8 cellular contexts compared by ENCODE assay signal in genomic region chr13:23579886-23580706, GRCh38. TPM values are rescaled to one million over a fixed set of nuclear protein-coding genes. Genes with fewer than 3 reads are reported as not detected.
A peak's percentile ranks its signal among the peaks of the same experiment; 100 is the strongest.
DNase-seq lines count a peak whose midpoint lies in the region; ATAC-seq and TF ChIP-seq lines count a peak whose summit lies in the region.

No MANE protein-coding gene starts in this region.

- H2BK120ac ChIP-seq in IMR-90 (ENCODE audit: low read depth, low read length) = peak overlapping the region; percentile 36; the same call in 1 of the 2 replicates

- no peaks in the 10 kb centered on the region for H4K20me1 ChIP-seq in IMR-90 (ENCODE audit: insufficient read depth, low read length)

- peaks cover 0 to 10% (median 0%) of the 10 kb centered on the region in 5 donors for H3K9me3 Mint-ChIP-seq in CD8-positive, alpha-beta memory T cell
- H3K9me3 Mint-ChIP-seq in effector memory CD8-positive, alpha-beta T cell = peaks cover 0 to 7% of the 10 kb centered on the region in 2 donors
- peaks cover 3% of the 10 kb centered on the region for H3K9me3 Mint-ChIP-seq in nephron progenitor cell

- dilution Hi-C loops in IMR-90 (cut with HindIII; ENCODE audit: low sequenced_read_pairs, unreplicated experiment) = no loop called here

- intact Hi-C loops in IMR-90 (cut with micrococcal nuclease) = loop anchor here (1.0 to 10.0 kb wide), 5 partner anchors 93 to 291 kb away; no protein-coding TSS in a partner anchor

- no peak overlapping the region for H2BK15ac ChIP-seq in IMR-90 (ENCODE audit: low read depth, low read length)

- H3K9me1 ChIP-seq in IMR-90 (ENCODE audit: insufficient read depth, low read length) = peaks cover 4% of the 10 kb centered on the region; the same call in 1 of the 2 replicates

- H3K4me1 ChIP-seq in CD8-positive, alpha-beta memory T cell (ENCODE audit: insufficient read depth, low read length) = peaks cover 12% of the 10 kb centered on the region
- H3K4me1 ChIP-seq in IMR-90 (ENCODE audit: control insufficient read depth, insufficient read depth, low read length) = peaks cover 4% of the 10 kb centered on the region

- WGBS in IMR-90 (ENCODE audit: extremely low coverage in 2 of 2, insufficient read length in 1 of 2), 2 experiments = 8% methylated on average over 2 of the region's 24 CpGs; no CpG with 5 or more reads in 1 of the 2 experiments

- BruUV-seq in IMR-90 (replicated peaks; lab: Mats Ljungman, UMichigan) = TSS peak; percentile 17

- H3K4me2 ChIP-seq in IMR-90 (ENCODE audit: low read depth, low read length) = peak overlapping the region; percentile 94

- peaks cover 35 to 66% of the 10 kb centered on the region in 2 donors for H3K27me3 Mint-ChIP-seq in CD8-positive, alpha-beta memory T cell
- H3K27me3 Mint-ChIP-seq in effector memory CD8-positive, alpha-beta T cell = peaks cover 43 to 74% of the 10 kb centered on the region in 2 donors
- H3K27me3 Mint-ChIP-seq in nephron progenitor cell (ENCODE audit: low read depth, poor library complexity) = no peaks in the 10 kb centered on the region

- no peak for TF ChIP-seq CTCF in IMR-90 (conservative IDR thresholded peaks at IDR 0.05; ENCODE audit: low read depth, low read length)
- TF ChIP-seq CTCF in nephron progenitor cell (IDR thresholded peaks at IDR 0.05) = no peak

- peak overlapping the region; percentile 31 for H2BK5ac ChIP-seq in IMR-90 (ENCODE audit: low read depth, low read length, poor library complexity, severe bottlenecking)

- H3K9ac ChIP-seq in IMR-90 (ENCODE audit: low read depth, low read length) = peak overlapping the region; percentile 74

- H2AK9ac ChIP-seq in IMR-90 (replicated peaks; ENCODE audit: low read depth, low read length, poor library complexity) = peak overlapping the region; percentile 56

- peak overlapping the region in 1 of 8 donors; percentile 19 for H3K27ac Mint-ChIP-seq in CD8-positive, alpha-beta memory T cell
- H3K27ac Mint-ChIP-seq in effector memory CD8-positive, alpha-beta T cell = no peak overlapping the region
- no peak overlapping the region for H3K27ac Mint-ChIP-seq in nephron progenitor cell

- peak overlapping the region; percentile 64 for H3K4me3 ChIP-seq in CD8-positive, alpha-beta memory T cell (ENCODE audit: low read length)
- peak overlapping the region; percentile 91 for H3K4me3 ChIP-seq in IMR-90 (ENCODE audit: insufficient read depth, low read depth, low read length)

- no peak overlapping the region for H2AK5ac ChIP-seq in IMR-90 (ENCODE audit: low read depth, low read length)

- peak overlapping the region; percentile 24; the same call in 1 of the 2 replicates for H4K91ac ChIP-seq in IMR-90 (ENCODE audit: insufficient read depth, low read depth, low read length)

- POLR2A ChIA-PET in CD8-positive, alpha-beta memory T cell (lab: Charles Lee) = no interaction called here
- POLR2A ChIA-PET in IMR-90 (lab: Charles Lee; ENCODE audit: unreplicated experiment) = no interaction called here

- H3K56ac ChIP-seq in IMR-90 (ENCODE audit: extremely low read depth, insufficient read depth, low read length) = peak overlapping the region; percentile 22; the same call in 1 of the 2 replicates

- no peak for DNase-seq in CD8-positive, alpha-beta memory T cell
- DNase-seq in IMR-90 = peak; percentile 40
- DNase-seq in effector memory CD8-positive, alpha-beta T cell = no peak
- DNase-seq in nephron progenitor cell = no peak
- DNase-seq in NCI-H524 (lab: John Stamatoyannopoulos, UW) = no peak
- DNase-seq in activated CD8-positive, alpha-beta memory T cell treated with anti-CD3 and anti-CD28 coated beads for 24 hours = no peak

- H3K9me3 ChIP-seq in CD8-positive, alpha-beta memory T cell (ENCODE audit: low read length) = no peaks in the 10 kb centered on the region
- H3K9me3 ChIP-seq in IMR-90 (ENCODE audit: control insufficient read depth, insufficient read depth, low read length) = no peaks in the 10 kb centered on the region

- peak overlapping the region; percentile 13; the same call in 1 of the 2 replicates for H3K23ac ChIP-seq in IMR-90 (ENCODE audit: low read depth, low read length)

- no peak; the same call in 1 of the 2 replicates for TF ChIP-seq POLR2A in IMR-90 (IDR thresholded peaks at IDR 0.05; ENCODE audit: low read depth, low read length)

- H2AFZ ChIP-seq in IMR-90 (replicated peaks; ENCODE audit: low read length, poor library complexity) = peak overlapping the region; percentile 96

- TF ChIP-seq RAD21 in IMR-90 (IDR thresholded peaks at IDR 0.05; ENCODE audit: low read length) = no peak; the same call in 1 of the 2 replicates

- peak overlapping the region; percentile 50; the same call in 1 of the 2 replicates for H3K14ac ChIP-seq in IMR-90 (replicated peaks; ENCODE audit: low read depth, low read length)

- H3K4me1 Mint-ChIP-seq in CD8-positive, alpha-beta memory T cell = peaks cover 13 to 22% (median 16%) of the 10 kb centered on the region in 3 donors
- peaks cover 7 to 12% of the 10 kb centered on the region in 2 donors for H3K4me1 Mint-ChIP-seq in effector memory CD8-positive, alpha-beta T cell (ENCODE audit: low read depth in 2 of 2)
- H3K4me1 Mint-ChIP-seq in nephron progenitor cell = peaks cover 36% of the 10 kb centered on the region

- in situ Hi-C loops in IMR-90 (cut with MboI; ENCODE audit: low sequenced_read_pairs) = loop anchor here (5.0 to 10.0 kb wide), 2 partner anchors 113 to 285 kb away; no protein-coding TSS in a partner anchor

- H3K4ac ChIP-seq in IMR-90 (ENCODE audit: low read depth, low read length) = peak overlapping the region; percentile 34; the same call in 1 of the 2 replicates

- H3K4me3 Mint-ChIP-seq in CD8-positive, alpha-beta memory T cell = peak overlapping the region; percentile 47 to 87 (median 68)
- peak overlapping the region; percentile 72 to 76 for H3K4me3 Mint-ChIP-seq in effector memory CD8-positive, alpha-beta T cell
- peak overlapping the region; percentile 82 for H3K4me3 Mint-ChIP-seq in nephron progenitor cell

- no peak overlapping the region for H3K27ac ChIP-seq in CD8-positive, alpha-beta memory T cell (ENCODE audit: low read depth, low read length)
- peak overlapping the region; percentile 79 for H3K27ac ChIP-seq in IMR-90 (ENCODE audit: insufficient read depth, low read length)

- peaks cover 9 to 27% of the 10 kb centered on the region in 2 experiments for H3K79me1 ChIP-seq in IMR-90 (ENCODE audit: low read depth in 1 of 2, low read length in 2 of 2)

- ATAC-seq in IMR-90 (ENCODE audit: low read depth) = no peak
- ATAC-seq in effector memory CD8-positive, alpha-beta T cell (replicated peaks) = no peak
- no peak for ATAC-seq in HG02678 (IDR thresholded peaks at IDR 0.05; ENCODE audit: unreplicated experiment)
- no peak for ATAC-seq in GM19455 (IDR thresholded peaks at IDR 0.05; ENCODE audit: unreplicated experiment)

- H3K36me3 ChIP-seq in CD8-positive, alpha-beta memory T cell (ENCODE audit: insufficient read depth, low read length) = no peaks in the 10 kb centered on the region
- peaks cover 7% of the 10 kb centered on the region for H3K36me3 ChIP-seq in IMR-90 (ENCODE audit: control insufficient read depth, insufficient read depth, low read length)

- H2BK20ac ChIP-seq in IMR-90 (ENCODE audit: low read depth, low read length) = peak overlapping the region; percentile 23; the same call in 1 of the 2 replicates

- peak overlapping the region in 1 of 2 experiments; percentile 6; a peak in 2 of 4 replicates for H4K8ac ChIP-seq in IMR-90 (ENCODE audit: low read depth in 2 of 2, low read length in 2 of 2)

- CTCF ChIA-PET in CD8-positive, alpha-beta memory T cell (lab: Charles Lee) = no interaction called here
- CTCF ChIA-PET in IMR-90 (lab: Yijun Ruan, JAX) = interaction anchor here (0.6 kb wide), 1 partner anchor 98 kb away, joined by 3 read pairs; no protein-coding TSS in a partner anchor

- H3K18ac ChIP-seq in IMR-90 (ENCODE audit: low read depth, low read length) = peak overlapping the region; percentile 62

- H4K5ac ChIP-seq in IMR-90 (ENCODE audit: low read depth, low read length) = peak overlapping the region; percentile 52

- peaks cover 0 to 2% (median 0%) of the 10 kb centered on the region in 3 donors for H3K36me3 Mint-ChIP-seq in CD8-positive, alpha-beta memory T cell
- no peaks in the 10 kb centered on the region for H3K36me3 Mint-ChIP-seq in effector memory CD8-positive, alpha-beta T cell (ENCODE audit: insufficient read depth)
- H3K36me3 Mint-ChIP-seq in nephron progenitor cell (ENCODE audit: low read depth) = peaks cover 50% of the 10 kb centered on the region

- peaks cover 9% of the 10 kb centered on the region for H3K27me3 ChIP-seq in CD8-positive, alpha-beta memory T cell (ENCODE audit: insufficient read depth, low read length, poor library complexity, severe bottlenecking)
- no peaks in the 10 kb centered on the region for H3K27me3 ChIP-seq in IMR-90 (ENCODE audit: control insufficient read depth, insufficient read depth, low read length)

TF ChIP-seq in IMR-90, 13 proteins besides CTCF, POLR2A, EP300 and RAD21 (continues in another document):
- TF ChIP-seq MAFK (IDR thresholded peaks at IDR 0.05; ENCODE audit: low read depth, low read length) (no peak), NFE2L2 (IDR thresholded peaks at IDR 0.05; ENCODE audit: low read depth, low read length) (no peak), RCOR1 (IDR thresholded peaks at IDR 0.05; ENCODE audit: insufficient replicate concordance, low read length) (no peak), RFX5 (IDR thresholded peaks at IDR 0.05; ENCODE audit: low read depth, low read length) (no peak), FOS (IDR thresholded peaks at IDR 0.05; ENCODE audit: low read depth, low read length) (no peak), SMC3 (IDR thresholded peaks at IDR 0.05; ENCODE audit: low read depth, low read length) (no peak), MAZ (IDR thresholded peaks at IDR 0.05; ENCODE audit: borderline replicate concordance, low read depth, low read length) (no peak), MXI1 (IDR thresholded peaks at IDR 0.05; ENCODE audit: borderline replicate concordance, low read depth, low read length) (no peak), BHLHE40 (IDR thresholded peaks at IDR 0.05; ENCODE audit: low read depth, low read length) (no peak), USF2 (IDR thresholded peaks at IDR 0.05; ENCODE audit: low read depth, low read length) (no peak)

RNA-seq across cellular contexts. Expression of gene TNFRSF19, which starts 9.9 kb away (rescaled TPM):
- not detected for total RNA-seq in CD8-positive, alpha-beta memory T cell
- not detected for polyA plus RNA-seq in CD8-positive, alpha-beta memory T cell
- 18.6 and 21.9 TPM in 2 replicates for total RNA-seq in IMR-90 (2012; rRNA removed)
- 19.8 and 26.3 TPM in 2 replicates for polyA plus RNA-seq in IMR-90 (2012; rRNA removed)
- polyA plus RNA-seq in IMR-90 (2012; cell fraction: cytosol; rRNA removed) = 22.9 and 37.5 TPM in 2 replicates
- 17.5 and 57.8 TPM in 2 replicates for polyA plus RNA-seq in IMR-90 (2012; cell fraction: nucleus; rRNA removed; ENCODE audit: low replicate concordance)

Comparison
In these comparisons a context has a peak if more than half of its experiments do, and no peak if none do; other contexts are left out.
1. RNA of gene TNFRSF19, which starts 9.9 kb away (total RNA-seq): 18.6 to 21.9 TPM in IMR-90; not detected in CD8-positive, alpha-beta memory T cell; every median in the first group is over 10 times any median in the second.
2. Peak in every context shown above with its lines, with median percentiles within 50 percentile points of each other: H3K4me3 Mint-ChIP-seq.